ENCODE assay signal across 8 cellular contexts in genomic region chr14:58426819-58427288, GRCh38. TPM values are rescaled to one million over a fixed set of nuclear protein-coding genes. Genes with fewer than 3 reads are reported as not detected.
DNase-seq lines count a peak whose midpoint lies in the region; ATAC-seq and TF ChIP-seq lines count a peak whose summit lies in the region.

No MANE protein-coding gene starts in this region.

- intact Hi-C loops in activated B cell treated with CpG ODN at 0.5 μM for 24 hours (cut with micrococcal nuclease) = loop anchor here (1.0 to 5.0 kb wide), 11 partner anchors 31 to 1057 kb away; partner anchors contain the start of genes ACTR10, ARID4A, DAAM1 and DACT1
- intact Hi-C loops in left colon (cut with DNase I, micrococcal nuclease) = no loop called here

- peaks cover 46% of the 10 kb centered on the region for H3K4me1 Mint-ChIP-seq in activated B cell treated with CpG ODN at 0.5 μM for 24 hours

- H3K27ac Mint-ChIP-seq in activated B cell treated with CpG ODN at 0.5 μM for 24 hours = peak overlapping the region; percentile 97

- no peaks in the 10 kb centered on the region for H3K9me3 Mint-ChIP-seq in activated B cell treated with CpG ODN at 0.5 μM for 24 hours

- H3K36me3 Mint-ChIP-seq in activated B cell treated with CpG ODN at 0.5 μM for 24 hours (ENCODE audit: low read depth) = peaks cover 41% of the 10 kb centered on the region

- ATAC-seq in HG02852 (IDR thresholded peaks at IDR 0.05; ENCODE audit: unreplicated experiment) (peak; percentile 36), activated B cell treated with CpG ODN at 0.5 μM for 24 hours (ENCODE audit: low read depth) (peak; percentile 41), left colon (peak; percentile 73)

- POLR2A ChIA-PET in activated B cell treated with CpG ODN at 0.5 μM for 24 hours (lab: Charles Lee) = interaction anchor here (0.6 to 3.0 kb wide), 11 partner anchors 32 to 1822 kb away, joined by 3 to 51 read pairs (median 6); partner anchors contain the start of genes AP5M1, ARID4A, DHRS7 and EXOC5

- CTCF ChIA-PET in activated B cell treated with CpG ODN at 0.5 μM for 24 hours (lab: Charles Lee) = interaction anchor here (1.2 to 1.3 kb wide), 2 partner anchors 10 to 31 kb away, joined by 3 read pairs; partner anchors contain the start of gene TOMM20L

- TF ChIP-seq CTCF in GM13977 (IDR thresholded peaks at IDR 0.05; ENCODE audit: extremely low read depth, insufficient read depth, missing control alignments) (no peak), activated B cell treated with CpG ODN at 0.5 μM for 24 hours (IDR thresholded peaks at IDR 0.05) (no peak), cardiac fibroblast (IDR thresholded peaks at IDR 0.05; ENCODE audit: low read depth, low read length) (no peak)

- in situ Hi-C loops in GM13977 (cut with MboI; ENCODE audit: low pct_unique_long_range_greater_than_20kb, low sequenced_read_pairs, unreplicated experiment) = no loop called here

- no peaks in the 10 kb centered on the region for H3K27me3 Mint-ChIP-seq in activated B cell treated with CpG ODN at 0.5 μM for 24 hours

- H3K4me3 Mint-ChIP-seq in activated B cell treated with CpG ODN at 0.5 μM for 24 hours = peak overlapping the region; percentile 94

- peak; percentile 55 for DNase-seq in GM13977 (ENCODE audit: low spot score)
- DNase-seq in NCI-H2171 treated with DMSO at 0.1 percent for 48 hours (lab: John Stamatoyannopoulos, UW) = peak; percentile 89
- peak; percentile 51 for DNase-seq in activated B cell treated with CpG ODN at 0.5 μM for 24 hours
- peak; percentile 80 for DNase-seq in cardiac fibroblast (ENCODE audit: low read depth in 2 of 2)
- DNase-seq in left colon = peak; percentile 59 to 72
- peak; percentile 40 to 47 for DNase-seq in stimulated activated CD4-positive, alpha-beta T cell treated with anti-CD3 and anti-CD28 coated beads, Interleukin-1b, Interleukin-23, amount 100 ng/mL, for 4 hours (ENCODE audit: low read depth in 2 of 2)
- DNase-seq in central memory CD4-positive, alpha-beta T cell = no peak

- peak overlapping the region; percentile 70 to 86 for H3K4me3 ChIP-seq in cardiac fibroblast (replicated peaks in 1 of 2; ENCODE audit: low read depth in 2 of 2, low read length in 2 of 2)

RNA-seq across cellular contexts. Expression of gene TIMM9, which starts 0.5 kb away (rescaled TPM):
- total RNA-seq in activated B cell treated with CpG ODN at 0.5 μM for 24 hours (29.1 and 35.7 TPM in 2 replicates), left colon (10 to 100 TPM; 22.8 to 25.5 TPM)

RNA-seq across cellular contexts. Expression of gene KIAA0586, which starts 0.7 kb away (rescaled TPM):
- 18.3 and 19.8 TPM in 2 replicates for total RNA-seq in activated B cell treated with CpG ODN at 0.5 μM for 24 hours
- 10 to 100 TPM; 13.1 to 13.6 TPM for total RNA-seq in left colon

RNA-seq across cellular contexts. Expression of gene TOMM20L, which starts 31.1 kb away (rescaled TPM):
- total RNA-seq in activated B cell treated with CpG ODN at 0.5 μM for 24 hours = 0.37 TPM in 1 of 2 replicates, not detected in the other
- total RNA-seq in left colon = under 1 TPM; 0.73 to 0.79 TPM
